In genomic region chr4:984336-985054, GRCh38 we compare ENCODE assay signal across 11 cellular contexts. TPM values are rescaled to one million over a fixed set of nuclear protein-coding genes. Genes with fewer than 3 reads are reported as not detected.
DNase-seq lines count a peak whose midpoint lies in the region; ATAC-seq, FAIRE-seq and TF ChIP-seq lines count a peak whose summit lies in the region.
"Had no signal": no experiment of that assay in that cellular context is flagged by ENCODE, and none has a peak within 500 bp of the region (broad histone marks: within the 10 kb centered on the region; RNA-seq: fewer than 3 reads in every experiment).

No MANE protein-coding gene starts in this region.

- H3K27ac Mint-ChIP-seq in activated T-cell treated with anti-CD3 and anti-CD28 coated beads, Interleukin-2, amount 50 U/mL, for 72 hours, result no peak overlapping the region
- no peak overlapping the region for H3K27ac Mint-ChIP-seq in astrocyte (ENCODE audit: unreplicated experiment)

- H3K4me3 ChIP-seq in astrocyte (ENCODE audit: insufficient read depth, low read depth, low read length) (no peak overlapping the region), right lobe of liver (peak overlapping the region in 2 of 3 donors; percentile 28 to 34), suprapubic skin (peak overlapping the region; percentile 35)

- peaks cover 9% of the 10 kb centered on the region for H4K20me1 ChIP-seq in astrocyte (ENCODE audit: insufficient read depth, low read length)

- no peaks in the 10 kb centered on the region for H3K27me3 Mint-ChIP-seq in activated T-cell treated with anti-CD3 and anti-CD28 coated beads, Interleukin-2, amount 50 U/mL, for 72 hours (ENCODE audit: low read depth)
- peaks cover 3% of the 10 kb centered on the region for H3K27me3 Mint-ChIP-seq in astrocyte (ENCODE audit: low read depth, unreplicated experiment)

- no peaks in the 10 kb centered on the region for H3K79me2 ChIP-seq in astrocyte (ENCODE audit: insufficient read depth, low read length)

- 37% methylated on average over 15 of the region's 15 CpGs for WGBS in right lobe of liver (ENCODE audit: insufficient coverage, low coverage, low lambda C conversion rate, missing lambda C conversion rate)
- 76% methylated on average over 15 of the region's 15 CpGs for WGBS in suprapubic skin

- H3K9me3 Mint-ChIP-seq in activated T-cell treated with anti-CD3 and anti-CD28 coated beads, Interleukin-2, amount 50 U/mL, for 72 hours, result no peaks in the 10 kb centered on the region
- H3K9me3 Mint-ChIP-seq in astrocyte (ENCODE audit: unreplicated experiment), result no peaks in the 10 kb centered on the region

- H3K36me3 ChIP-seq in astrocyte (ENCODE audit: insufficient read depth, low read length) (no peaks in the 10 kb centered on the region), right lobe of liver (peaks cover 0 to 2% (median 0%) of the 10 kb centered on the region in 4 donors), suprapubic skin (peaks cover under 1% of the 10 kb centered on the region)

- no peak for ATAC-seq in activated T-cell treated with anti-CD3 and anti-CD28 coated beads, Interleukin-2, amount 50 U/mL, for 72 hours (replicated peaks in 1 of 2)
- ATAC-seq in right lobe of liver, result peak in 2 of 4 donors; percentile 17 to 21
- no peak for ATAC-seq in HG02678 (IDR thresholded peaks at IDR 0.05; ENCODE audit: unreplicated experiment)

- no peak for FAIRE-seq in astrocyte (lab: Jason Lieb, UNC)

- H3K4me2 ChIP-seq in astrocyte (ENCODE audit: low read length), result peak overlapping the region; percentile 78

- peak overlapping the region; percentile 44 for H2AFZ ChIP-seq in astrocyte (ENCODE audit: low read depth, low read length)

- no peak for TF ChIP-seq EP300 in suprapubic skin (IDR thresholded peaks at IDR 0.05)

- H3K27me3 ChIP-seq in astrocyte (ENCODE audit: insufficient read depth, low read length) (no peaks in the 10 kb centered on the region), right lobe of liver (no peaks in the 10 kb centered on the region), suprapubic skin (no peaks in the 10 kb centered on the region)

- no peaks in the 10 kb centered on the region for H3K9me3 ChIP-seq in astrocyte (ENCODE audit: insufficient read depth, low read depth, low read length)
- H3K9me3 ChIP-seq in right lobe of liver, result no peaks in the 10 kb centered on the region
- no peaks in the 10 kb centered on the region for H3K9me3 ChIP-seq in suprapubic skin

- TF ChIP-seq CTCF in astrocyte (IDR thresholded peaks at IDR 0.05; ENCODE audit: insufficient read depth, low read depth, low read length), result no peak
- no peak for TF ChIP-seq CTCF in right lobe of liver (IDR thresholded peaks at IDR 0.05)
- TF ChIP-seq CTCF in suprapubic skin (IDR thresholded peaks at IDR 0.05), result no peak

- H3K4me3 Mint-ChIP-seq in activated T-cell treated with anti-CD3 and anti-CD28 coated beads, Interleukin-2, amount 50 U/mL, for 72 hours, result peak overlapping the region; percentile 88 to 96
- peak overlapping the region; percentile 70 for H3K4me3 Mint-ChIP-seq in astrocyte (ENCODE audit: unreplicated experiment)

- TF ChIP-seq POLR2A in right lobe of liver (IDR thresholded peaks at IDR 0.05) (no peak), suprapubic skin (IDR thresholded peaks at IDR 0.05) (no peak)

- no peaks in the 10 kb centered on the region for H3K36me3 Mint-ChIP-seq in activated T-cell treated with anti-CD3 and anti-CD28 coated beads, Interleukin-2, amount 50 U/mL, for 72 hours (ENCODE audit: insufficient read depth in 2 of 2)
- peaks cover 3% of the 10 kb centered on the region for H3K36me3 Mint-ChIP-seq in astrocyte (ENCODE audit: low read depth, unreplicated experiment)

- DNase-seq in activated T-cell treated with anti-CD3 and anti-CD28 coated beads, Interleukin-2, amount 50 U/mL, for 72 hours, result no peak
- DNase-seq in activated T-cell treated with anti-CD3 and anti-CD28 coated beads, Interleukin-2, amount 50 U/mL, for 48 hours, result no peak
- DNase-seq in astrocyte (ENCODE audit: low read depth), result no peak
- no peak for DNase-seq in right lobe of liver
- no peak for DNase-seq in suprapubic skin (ENCODE audit: low spot score in 2 of 2)
- DNase-seq in C1 segment of cervical spinal cord (lab: John Stamatoyannopoulos, UW), result no peak
- DNase-seq in stimulated activated naive CD4-positive, alpha-beta T cell treated with Interleukin-2 at 50 U/mL for 16 hours (lab: John Stamatoyannopoulos, UW), result no peak
- DNase-seq: Karpas-422, occipital lobe, T1000 had no signal

- H3K4me1 Mint-ChIP-seq in activated T-cell treated with anti-CD3 and anti-CD28 coated beads, Interleukin-2, amount 50 U/mL, for 72 hours (ENCODE audit: low read depth), result peaks cover 29% of the 10 kb centered on the region
- H3K4me1 Mint-ChIP-seq in astrocyte (ENCODE audit: low read depth, unreplicated experiment), result peaks cover 11% of the 10 kb centered on the region

- H3K4me1 ChIP-seq in astrocyte (ENCODE audit: insufficient read depth, low read length) (peaks cover 24% of the 10 kb centered on the region), right lobe of liver (peaks cover 0 to 23% (median 8%) of the 10 kb centered on the region in 4 donors), suprapubic skin (peaks cover 34% of the 10 kb centered on the region)

- H3K27ac ChIP-seq in astrocyte (ENCODE audit: low read depth, low read length) (no peak overlapping the region), right lobe of liver (peak overlapping the region in 1 of 3 donors; percentile 15), suprapubic skin (no peak overlapping the region)

- intact Hi-C loops in right lobe of liver (cut with DNase I), result no loop called here

- no peak overlapping the region for H3K9ac ChIP-seq in astrocyte (ENCODE audit: low read length)

RNA-seq across cellular contexts. Expression of gene IDUA, which starts 2.3 kb away (rescaled TPM):
- total RNA-seq in activated T-cell treated with anti-CD3 and anti-CD28 coated beads, Interleukin-2, amount 50 U/mL, for 72 hours, result 10 to 100 TPM; 11.8 to 13.9 TPM
- total RNA-seq in astrocyte (20.5 and 27.0 TPM in 2 replicates), right lobe of liver (10 to 100 TPM in 3 of 6 experiments, 1 to 10 TPM in 3; 4.7 to 15.1 (median 11.0) TPM), suprapubic skin (10 to 100 TPM; 11.0 to 33.1 (median 19.7) TPM)

RNA-seq across cellular contexts. Expression of gene SLC26A1, which starts 8.7 kb away (rescaled TPM):
- not detected for total RNA-seq in activated T-cell treated with anti-CD3 and anti-CD28 coated beads, Interleukin-2, amount 50 U/mL, for 72 hours
- total RNA-seq in astrocyte, result 0.34 and 0.38 TPM in 2 replicates
- total RNA-seq in right lobe of liver, result 10 to 100 TPM in 5 of 6 experiments, 1 to 10 TPM in 1; 9.6 to 30.9 (median 23.0) TPM
- under 1 TPM in 1 of 4 donors, not detected in 3; 0.30 TPM for total RNA-seq in suprapubic skin

RNA-seq across cellular contexts. Expression of gene DGKQ, which starts 11.1 kb away (rescaled TPM):
- 10 to 100 TPM in 1 of 2 donors, 1 to 10 TPM in 1; 8.8 to 12.0 TPM for total RNA-seq in activated T-cell treated with anti-CD3 and anti-CD28 coated beads, Interleukin-2, amount 50 U/mL, for 72 hours
- total RNA-seq in astrocyte (19.0 and 20.2 TPM in 2 replicates), right lobe of liver (10 to 100 TPM in 1 of 6 experiments, 1 to 10 TPM in 5; 4.6 to 10.5 (median 5.7) TPM), suprapubic skin (10 to 100 TPM; 19.5 to 27.6 (median 23.8) TPM)

RNA-seq across cellular contexts. Expression of gene FGFRL1, which starts 26.9 kb away (rescaled TPM):
- total RNA-seq in activated T-cell treated with anti-CD3 and anti-CD28 coated beads, Interleukin-2, amount 50 U/mL, for 72 hours, result 10 to 100 TPM; 15.9 to 18.6 TPM
- total RNA-seq in astrocyte (64.2 and 64.9 TPM in 2 replicates), right lobe of liver (10 to 100 TPM; 27.9 to 60.1 (median 45.7) TPM), suprapubic skin (10 to 100 TPM in 3 of 4 donors, 1 to 10 TPM in 1; 9.0 to 19.9 (median 12.0) TPM)

RNA-seq across cellular contexts. Expression of gene TMEM175, which starts 52.2 kb away (rescaled TPM):
- 10 to 100 TPM; 21.0 to 22.0 TPM for total RNA-seq in activated T-cell treated with anti-CD3 and anti-CD28 coated beads, Interleukin-2, amount 50 U/mL, for 72 hours
- 22.1 and 27.8 TPM in 2 replicates for total RNA-seq in astrocyte
- 10 to 100 TPM; 22.0 to 31.8 (median 23.6) TPM for total RNA-seq in right lobe of liver
- 10 to 100 TPM; 41.1 to 98.3 (median 65.3) TPM for total RNA-seq in suprapubic skin
